Comparison of ENCODE assay signal across 8 cellular contexts in genomic region chr1:26336477-26337205, GRCh38. TPM values are rescaled to one million over a fixed set of nuclear protein-coding genes. Genes with fewer than 3 reads are reported as not detected.
DNase-seq lines count a peak whose midpoint lies in the region; ATAC-seq and TF ChIP-seq lines count a peak whose summit lies in the region.

No MANE protein-coding gene starts in this region.

- H2AK5ac ChIP-seq in mesendoderm (ENCODE audit: low read length), result no peak overlapping the region

- TF ChIP-seq CTCF in CD4-positive, alpha-beta T cell (IDR thresholded peaks at IDR 0.05), result no peak
- TF ChIP-seq CTCF in coronary artery (IDR thresholded peaks at IDR 0.05), result no peak

- no peak overlapping the region for H2BK120ac ChIP-seq in mesendoderm (ENCODE audit: low read depth, low read length)

- H3K4me3 Mint-ChIP-seq in CD4-positive, alpha-beta T cell, result peak overlapping the region; percentile 86

- no peaks in the 10 kb centered on the region for H3K9me3 ChIP-seq in CD4-positive, alpha-beta T cell (ENCODE audit: control insufficient read depth, low read length)
- H3K9me3 ChIP-seq in HAP-1, result no peaks in the 10 kb centered on the region

- no peak overlapping the region for H4K5ac ChIP-seq in mesendoderm (ENCODE audit: low read length)

- no peak overlapping the region for H3K23ac ChIP-seq in mesendoderm (ENCODE audit: low read length)

- POLR2A ChIA-PET in CD4-positive, alpha-beta T cell (lab: Charles Lee), result interaction anchor here (0.7 to 1.7 kb wide), 4 partner anchors 9 to 449 kb away, joined by 3 to 5 read pairs (median 4); no protein-coding TSS in a partner anchor

- H3K27ac Mint-ChIP-seq in CD4-positive, alpha-beta T cell, result no peak overlapping the region

- H3K4me3 ChIP-seq in HAP-1 (peak overlapping the region; percentile 42), coronary artery (peak overlapping the region; percentile 68), mesendoderm (ENCODE audit: low read length) (peak overlapping the region; percentile 64)

- H3K4me1 Mint-ChIP-seq in CD4-positive, alpha-beta T cell (ENCODE audit: low read depth), result peaks cover 8% of the 10 kb centered on the region

- intact Hi-C loops in CD4-positive, alpha-beta T cell (cut with DNase I, micrococcal nuclease), result no loop called here

- H3K4ac ChIP-seq in mesendoderm (ENCODE audit: low read depth, low read length), result no peak overlapping the region

- CTCF ChIA-PET in CD4-positive, alpha-beta T cell (lab: Charles Lee), result interaction anchor here (1.0 to 2.5 kb wide), 4 partner anchors 15 to 80 kb away, joined by 3 to 8 read pairs (median 3); no protein-coding TSS in a partner anchor

- no peak overlapping the region for H2BK5ac ChIP-seq in mesendoderm (ENCODE audit: low read length)

- no peaks in the 10 kb centered on the region for H3K27me3 ChIP-seq in CD4-positive, alpha-beta T cell (ENCODE audit: control insufficient read depth, insufficient read depth, low read length)
- H3K27me3 ChIP-seq in HAP-1 (ENCODE audit: low read depth), result no peaks in the 10 kb centered on the region
- H3K27me3 ChIP-seq in mesendoderm (ENCODE audit: insufficient read depth, low read length, poor library complexity), result no peaks in the 10 kb centered on the region

- DNase-seq in CD4-positive, alpha-beta T cell, result peak; percentile 73 to 90 (median 83)
- DNase-seq in HAP-1 (ENCODE audit: low spot score in 2 of 2), result peak; percentile 64 to 95
- DNase-seq in NCI-H2107 (lab: John Stamatoyannopoulos, UW), result peak; percentile 91
- peak; percentile 88 for DNase-seq in activated CD4-positive, alpha-beta T cell treated with anti-CD3 and anti-CD28 coated beads for 48 hours
- DNase-seq in coronary artery (ENCODE audit: low spot score), result no peak
- DNase-seq in mesendoderm, result peak; percentile 91
- peak; percentile 70 to 76 for DNase-seq in stimulated activated CD8-positive, alpha-beta memory T cell treated with anti-CD3 and anti-CD28 coated beads, Interleukin-2, amount 100 ng/mL, for 1 hour (ENCODE audit: low read depth in 2 of 2)
- no peak for DNase-seq in GF-D8 (lab: John Stamatoyannopoulos, UW)

- no peak overlapping the region for H4K8ac ChIP-seq in mesendoderm (ENCODE audit: low read depth, low read length)

- peak overlapping the region; percentile 93 for H3K56ac ChIP-seq in mesendoderm (ENCODE audit: low read length)

- no peak overlapping the region for H3K18ac ChIP-seq in mesendoderm (ENCODE audit: low read length)

- no peaks in the 10 kb centered on the region for H3K9me3 Mint-ChIP-seq in CD4-positive, alpha-beta T cell

- H3K27ac ChIP-seq in CD4-positive, alpha-beta T cell (ENCODE audit: low read depth, low read length), result no peak overlapping the region
- H3K27ac ChIP-seq in coronary artery, result no peak overlapping the region
- no peak overlapping the region for H3K27ac ChIP-seq in mesendoderm (ENCODE audit: low read depth, low read length)

- no peaks in the 10 kb centered on the region for H3K36me3 Mint-ChIP-seq in CD4-positive, alpha-beta T cell (ENCODE audit: low read depth)

- H3K27me3 Mint-ChIP-seq in CD4-positive, alpha-beta T cell, result no peaks in the 10 kb centered on the region

- H2BK15ac ChIP-seq in mesendoderm (replicated peaks; ENCODE audit: low read depth), result no peak overlapping the region

- H3K79me1 ChIP-seq in mesendoderm (ENCODE audit: low read length), result no peaks in the 10 kb centered on the region

- H3K79me2 ChIP-seq in mesendoderm (ENCODE audit: control insufficient read depth, insufficient read depth, low read length), result no peaks in the 10 kb centered on the region

- peaks cover 10% of the 10 kb centered on the region for H3K4me1 ChIP-seq in HAP-1
- no peaks in the 10 kb centered on the region for H3K4me1 ChIP-seq in mesendoderm (ENCODE audit: control insufficient read depth, low read depth, low read length)

- H3K9ac ChIP-seq in mesendoderm (ENCODE audit: low read length), result peak overlapping the region; percentile 65

- peak overlapping the region; percentile 98 for H3K4me2 ChIP-seq in mesendoderm (ENCODE audit: low read length)

- no peaks in the 10 kb centered on the region for H3K36me3 ChIP-seq in HAP-1 (replicated peaks)
- no peaks in the 10 kb centered on the region for H3K36me3 ChIP-seq in mesendoderm (ENCODE audit: control insufficient read depth, insufficient read depth, low read length)

- peak; percentile 86 for ATAC-seq in CD4-positive, alpha-beta T cell (ENCODE audit: poor library complexity)

- no CpG with 5 or more reads among the region's 52 CpGs for WGBS in mesendoderm (ENCODE audit: extremely low coverage, insufficient coverage, low lambda C conversion rate)

- in situ Hi-C loops in HAP-1 (cut with MboI; ENCODE audit: low sequenced_read_pairs), result no loop called here

RNA-seq across cellular contexts. Expression of gene CRYBG2, which starts 17.3 kb away (rescaled TPM):
- total RNA-seq in CD4-positive, alpha-beta T cell, result 1 to 10 TPM; 1.3 to 1.4 TPM
- 3.8 TPM for polyA plus RNA-seq in mesendoderm (2013, experiment 1 of 2)
- polyA plus RNA-seq in mesendoderm (2013, experiment 2 of 2), result 4.4 TPM

RNA-seq across cellular contexts. Expression of gene CD52, which starts 18.9 kb away (rescaled TPM):
- total RNA-seq in CD4-positive, alpha-beta T cell, result 100 to 1,000 TPM; 582 to 608 TPM
- 6.4 TPM for polyA plus RNA-seq in mesendoderm (2013, experiment 1 of 2)
- 5.3 TPM for polyA plus RNA-seq in mesendoderm (2013, experiment 2 of 2)

RNA-seq across cellular contexts. Expression of gene UBXN11, which starts 30.2 kb away (rescaled TPM):
- 10 to 100 TPM; 39.3 to 42.3 TPM for total RNA-seq in CD4-positive, alpha-beta T cell
- polyA plus RNA-seq in mesendoderm (2013, experiment 1 of 2), result 6.0 TPM
- 6.4 TPM for polyA plus RNA-seq in mesendoderm (2013, experiment 2 of 2)

RNA-seq across cellular contexts. Expression of gene ZNF683, which starts 35.9 kb away (rescaled TPM):
- under 1 TPM in 1 of 2 experiments, not detected in 1; 0.41 TPM for total RNA-seq in CD4-positive, alpha-beta T cell
- polyA plus RNA-seq in mesendoderm (2013, experiment 1 of 2), result 1.4 TPM
- 1.5 TPM for polyA plus RNA-seq in mesendoderm (2013, experiment 2 of 2)

RNA-seq across cellular contexts. Expression of gene SH3BGRL3, which starts 56.8 kb away (rescaled TPM):
- total RNA-seq in CD4-positive, alpha-beta T cell, result 100 to 1,000 TPM; 178 to 193 TPM
- 80.4 TPM for polyA plus RNA-seq in mesendoderm (2013, experiment 1 of 2)
- 79.4 TPM for polyA plus RNA-seq in mesendoderm (2013, experiment 2 of 2)

Comparison
In these comparisons a context has a peak if more than half of its experiments do, and no peak if none do; other contexts are left out.
1. DNase-seq: peak in CD4-positive, alpha-beta T cell (10 of 10), HAP-1 (2 of 2), NCI-H2107 (single experiment), activated CD4-positive, alpha-beta T cell treated with anti-CD3 and anti-CD28 coated beads for 48 hours (single experiment), mesendoderm (single experiment) and stimulated activated CD8-positive, alpha-beta memory T cell treated with anti-CD3 and anti-CD28 coated beads, Interleukin-2, amount 100 ng/mL, for 1 hour (2 of 2); none in coronary artery (single experiment) and GF-D8 (single experiment).
2. Peak in every context shown above with its lines, with median percentiles within 50 percentile points of each other: H3K4me3 ChIP-seq.